8 cellular contexts compared by ENCODE assay signal in the genomic region with DNA sequence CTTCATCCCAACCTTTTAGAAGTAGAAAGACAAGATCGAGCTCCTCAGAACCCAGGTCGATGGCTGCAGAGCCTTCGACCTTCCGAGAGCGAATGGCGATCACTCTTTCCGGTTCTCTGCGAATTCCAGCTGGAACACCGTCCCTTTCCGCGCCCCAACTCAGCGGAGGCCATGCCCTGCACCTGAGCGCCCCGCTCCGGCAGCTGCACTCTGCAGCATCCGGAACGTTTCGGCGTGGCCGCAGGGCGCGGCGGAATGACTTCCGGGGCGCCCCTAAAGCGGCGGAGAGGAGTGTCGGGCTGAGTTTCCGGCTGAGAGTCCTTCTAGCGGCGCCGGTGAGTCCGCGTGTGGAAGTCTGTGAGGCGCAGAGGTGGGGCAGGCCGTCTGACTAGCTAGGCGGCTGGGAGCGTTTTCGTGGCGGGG. TPM values are rescaled to one million over a fixed set of nuclear protein-coding genes. Genes with fewer than 3 reads are reported as not detected.
DNase-seq lines count a peak whose midpoint lies in the region; ATAC-seq and TF ChIP-seq lines count a peak whose summit lies in the region.
"Not testable (repeated sequence)": the region's sequence is repeated elsewhere in the genome, so short reads cannot be mapped to it uniquely, and the experiment has no call there.

A gene (plus strand): TSS at position 284 of the 423 bp plus-strand sequence. CDS start 4,942 bp downstream, outside the sequence.

- peak within 1 kb of the TSS; percentile 89 for H3K27ac Mint-ChIP-seq in activated T-helper 2 cell treated with anti-CD3 and anti-CD28 coated beads, Interferon-gamma antibody, Interleukin-2, Interleukin-4, amounts not matched to agents 10 μg/mL and 5 μg/mL and 100 μg/mL, durations not matched to agents 14 hours and 24 hours and 36 hours

- not testable (repeated sequence) for H3K36me3 Mint-ChIP-seq in activated T-helper 2 cell treated with anti-CD3 and anti-CD28 coated beads, Interferon-gamma antibody, Interleukin-2, Interleukin-4, amounts not matched to agents 10 μg/mL and 5 μg/mL and 100 μg/mL, durations not matched to agents 14 hours and 24 hours and 36 hours (ENCODE audit: low read depth)

- H3K4me3 ChIP-seq in AG10803 (ENCODE audit: low read length) (peak within 1 kb of the TSS; percentile 56), esophagus (ENCODE audit: low read depth in 1 of 2, low read length in 2 of 2) (peak within 1 kb of the TSS; percentile 38 to 49)

- TF ChIP-seq POLR2A in GM19193 (IDR thresholded peaks at IDR 0.05; ENCODE audit: extremely low read depth, insufficient read depth, insufficient read length) (peak; percentile 53), Raji (IDR thresholded peaks at IDR 0.05; ENCODE audit: insufficient read depth, low read depth, low read length) (peak; percentile 55)

- H3K27me3 ChIP-seq in esophagus (ENCODE audit: control insufficient read depth in 1 of 2, insufficient read depth in 2 of 2, low read length in 2 of 2) = not testable (repeated sequence)

- not testable (repeated sequence) for H3K4me1 Mint-ChIP-seq in activated T-helper 2 cell treated with anti-CD3 and anti-CD28 coated beads, Interferon-gamma antibody, Interleukin-2, Interleukin-4, amounts not matched to agents 10 μg/mL and 5 μg/mL and 100 μg/mL, durations not matched to agents 14 hours and 24 hours and 36 hours (ENCODE audit: low read depth)

- peak within 1 kb of the TSS; percentile 94 for H3K4me3 Mint-ChIP-seq in activated T-helper 2 cell treated with anti-CD3 and anti-CD28 coated beads, Interferon-gamma antibody, Interleukin-2, Interleukin-4, amounts not matched to agents 10 μg/mL and 5 μg/mL and 100 μg/mL, durations not matched to agents 14 hours and 24 hours and 36 hours (ENCODE audit: low read depth)

- not testable (repeated sequence) for H3K27me3 Mint-ChIP-seq in activated T-helper 2 cell treated with anti-CD3 and anti-CD28 coated beads, Interferon-gamma antibody, Interleukin-2, Interleukin-4, amounts not matched to agents 10 μg/mL and 5 μg/mL and 100 μg/mL, durations not matched to agents 14 hours and 24 hours and 36 hours (ENCODE audit: low read depth)

- ATAC-seq in HG03095 (IDR thresholded peaks at IDR 0.05; ENCODE audit: unreplicated experiment) = peak; percentile 97

- H3K4me1 ChIP-seq in esophagus (ENCODE audit: control insufficient read depth in 2 of 2, insufficient read depth in 2 of 2, low read length in 1 of 2) = not testable (repeated sequence)

- not testable (repeated sequence) for H3K27ac ChIP-seq in esophagus (ENCODE audit: low read depth in 2 of 2, low read length in 1 of 2)

- 1 to 2% methylated on average over 31 to 40 of the region's 40 CpGs for WGBS in esophagus, 2 donors

- not testable (repeated sequence) for H3K36me3 ChIP-seq in esophagus (ENCODE audit: control insufficient read depth in 2 of 2, insufficient read depth in 2 of 2, low read length in 1 of 2)

- intact Hi-C loops in activated T-helper 2 cell treated with anti-CD3 and anti-CD28 coated beads, Interferon-gamma antibody, Interleukin-2, Interleukin-4, amounts not matched to agents 10 μg/mL and 5 μg/mL and 100 μg/mL, durations not matched to agents 14 hours and 24 hours and 36 hours (cut with micrococcal nuclease) = not testable (repeated sequence)

- H3K9me3 ChIP-seq in esophagus (ENCODE audit: control insufficient read depth in 2 of 2, insufficient read depth in 1 of 2, low read depth in 1 of 2, low read length in 1 of 2) = not testable (repeated sequence)

- DNase-seq in AG10803 (ENCODE audit: low read depth) (peak; percentile 68), mesenteric fat pad (ENCODE audit: low spot score) (peak; percentile 87)
- peak; percentile 75 for DNase-seq in activated T-helper 2 cell treated with anti-CD3 and anti-CD28 coated beads, Interferon-gamma antibody, Interleukin-2, Interleukin-4, amounts not matched to agents 10 μg/mL and 5 μg/mL and 100 μg/mL, durations not matched to agents 14 hours and 24 hours and 36 hours (ENCODE audit: low spot score)
- DNase-seq in stimulated activated CD4-positive, alpha-beta T cell treated with anti-CD3 and anti-CD28 coated beads, Interleukin-2, amount 100 ng/mL, for 24 hours = peak; percentile 70 to 73

- peak; percentile 18; the same call in 1 of the 2 replicates for TF ChIP-seq CTCF in AG10803 (conservative IDR thresholded peaks at IDR 0.05; ENCODE audit: low read length)

- H3K9me3 Mint-ChIP-seq in activated T-helper 2 cell treated with anti-CD3 and anti-CD28 coated beads, Interferon-gamma antibody, Interleukin-2, Interleukin-4, amounts not matched to agents 10 μg/mL and 5 μg/mL and 100 μg/mL, durations not matched to agents 14 hours and 24 hours and 36 hours = not testable (repeated sequence)

RNA-seq across cellular contexts. Expression of the gene that starts here (rescaled TPM):
- total RNA-seq in activated T-helper 2 cell treated with anti-CD3 and anti-CD28 coated beads, Interferon-gamma antibody, Interleukin-2, Interleukin-4, amounts not matched to agents 10 μg/mL and 5 μg/mL and 100 μg/mL, durations not matched to agents 14 hours and 24 hours and 36 hours = 49.5 and 49.7 TPM in 2 replicates
- polyA plus RNA-seq in esophagus = 1 to 10 TPM; 6.4 to 8.4 TPM
- total RNA-seq in mesenteric fat pad = 26.7 TPM
